In genomic region chr3:48423883-48424695, GRCh38 we compare ENCODE assay signal across 19 cellular contexts. TPM values are rescaled to one million over a fixed set of nuclear protein-coding genes. Genes with fewer than 3 reads are reported as not detected.
DNase-seq lines count a peak whose midpoint lies in the region; ATAC-seq and TF ChIP-seq lines count a peak whose summit lies in the region.
"Had no signal": no experiment of that assay in that cellular context is flagged by ENCODE, and none has a peak within 500 bp of the region (broad histone marks: within the 10 kb centered on the region; RNA-seq: fewer than 3 reads in every experiment).

No MANE protein-coding gene starts in this region.

- H3K27me3 Mint-ChIP-seq in osteocyte (ENCODE audit: unreplicated experiment): no peaks in the 10 kb centered on the region

- WGBS in esophagus muscularis mucosa: 69% methylated on average over 5 of the region's 27 CpGs

- H2AFZ ChIP-seq in PC-3 (ENCODE audit: low read length): no peak overlapping the region

- POLR2A ChIA-PET in PC-3 (lab: Charles Lee; ENCODE audit: unreplicated experiment): no interaction called here

- peak overlapping the region in 9 of 11 experiments; percentile 71 to 100 (median 97); a peak in 17 of 22 replicates for H3K4me2 ChIP-seq in BLaER1 treated with 17β-estradiol and CSF1 and Interleukin-3, amounts not matched to agents 10 nM and 100 nM
- H3K4me2 ChIP-seq in PC-3 (ENCODE audit: low read length): no peak overlapping the region

- H3K4me1 Mint-ChIP-seq in osteocyte (ENCODE audit: unreplicated experiment): peaks cover 50% of the 10 kb centered on the region
- H3K4me1 Mint-ChIP-seq: activated CD8-positive, alpha-beta memory T cell treated with anti-CD3 and anti-CD28 coated beads, Interleukin-2, amount 10 ng/mL, durations not matched to agents 7 days and 5 days had no signal

- ATAC-seq in PC-3 (no peak), HG03565 (IDR thresholded peaks at IDR 0.05; ENCODE audit: unreplicated experiment) (no peak)
- ATAC-seq: activated CD8-positive, alpha-beta memory T cell treated with anti-CD3 and anti-CD28 coated beads, Interleukin-2, amount 10 ng/mL, durations not matched to agents 7 days and 5 days had no signal

- H3K79me2 ChIP-seq in PC-3 (ENCODE audit: low read length): peaks cover 19% of the 10 kb centered on the region

- no peak overlapping the region for H3K4me3 ChIP-seq in BLaER1 treated with 17β-estradiol and CSF1 and Interleukin-3, amounts not matched to agents 10 nM and 100 nM
- no peak overlapping the region for H3K4me3 ChIP-seq in SJCRH30
- H3K4me3 ChIP-seq in esophagus muscularis mucosa: no peak overlapping the region
- H3K4me3 ChIP-seq in PC-3 (ENCODE audit: low read length): no peak overlapping the region
- H3K4me3 ChIP-seq: SJSA1 had no signal

- peak overlapping the region in 7 of 11 experiments; percentile 20 to 99 (median 98); a peak in 7 of 22 replicates for H3K9ac ChIP-seq in BLaER1 treated with 17β-estradiol and CSF1 and Interleukin-3, amounts not matched to agents 10 nM and 100 nM
- no peak overlapping the region for H3K9ac ChIP-seq in PC-3 (ENCODE audit: low read length)

- no peak for TF ChIP-seq POLR2A in esophagus muscularis mucosa (IDR thresholded peaks at IDR 0.05; ENCODE audit: low read depth)

- no peaks in the 10 kb centered on the region for H3K9me3 Mint-ChIP-seq in osteocyte (ENCODE audit: unreplicated experiment)

- no peaks in the 10 kb centered on the region for H3K9me2 ChIP-seq in PC-3 (replicated peaks; ENCODE audit: low read length)

- TF ChIP-seq CTCF in esophagus muscularis mucosa (IDR thresholded peaks at IDR 0.05) (no peak), osteocyte (IDR thresholded peaks at IDR 0.05) (no peak), PC-3 (conservative IDR thresholded peaks at IDR 0.05; ENCODE audit: low read depth, low read length) (no peak)

- peaks cover 0 to 92% (median 77%) of the 10 kb centered on the region in 11 experiments; a peak in 18 of 22 replicates for H4K20me1 ChIP-seq in BLaER1 treated with 17β-estradiol and CSF1 and Interleukin-3, amounts not matched to agents 10 nM and 100 nM
- no peaks in the 10 kb centered on the region for H4K20me1 ChIP-seq in PC-3 (ENCODE audit: low read length)

- H3K27ac ChIP-seq in BLaER1 treated with 17β-estradiol and CSF1 and Interleukin-3, amounts not matched to agents 10 nM and 100 nM: peak overlapping the region in 5 of 11 experiments; percentile 13 to 98 (median 16); a peak in 7 of 22 replicates
- H3K27ac ChIP-seq in SJCRH30 (peak overlapping the region; percentile 80), esophagus muscularis mucosa (replicated peaks in 1 of 4) (peak overlapping the region; percentile 18 to 99 (median 96)), PC-3 (ENCODE audit: low read length) (no peak overlapping the region)
- H3K27ac ChIP-seq: SJSA1 had no signal

- no peaks in the 10 kb centered on the region for H3F3A ChIP-seq in PC-3 (ENCODE audit: low read length, unreplicated experiment)

- no peak for TF ChIP-seq EP300 in esophagus muscularis mucosa (IDR thresholded peaks at IDR 0.05)

- DNase-seq in SJCRH30: peak; percentile 78 to 80
- no peak for DNase-seq in esophagus muscularis mucosa (ENCODE audit: extremely low spot score)
- no peak for DNase-seq in osteocyte (ENCODE audit: extremely low spot score, unreplicated experiment)
- no peak for DNase-seq in PC-3
- no peak for DNase-seq in iPS-NIHi11 (ENCODE audit: low spot score)
- no peak for DNase-seq in NCI-H2196 treated with DMSO at 0.1 percent for 48 hours (lab: John Stamatoyannopoulos, UW; ENCODE audit: unreplicated experiment)
- DNase-seq: activated CD4-positive, alpha-beta T cell treated with anti-CD3 and anti-CD28 coated beads for 1 hour; activated CD8-positive, alpha-beta memory T cell treated with anti-CD3 and anti-CD28 coated beads, Interleukin-2, amount 10 ng/mL, durations not matched to agents 7 days and 5 days; activated effector memory CD4-positive, alpha-beta T cell treated with anti-CD3 and anti-CD28 coated beads, Interleukin-2, amount 50 U/mL, for 16 hours; COR-L47; EL; NCI-H1694 treated with DMSO at 0.1 percent for 48 hours; NCI-H510A treated with DMSO at 0.1 percent for 48 hours; stimulated activated naive CD4-positive, alpha-beta T cell treated with Interleukin-2 at 50 U/mL for 16 hours; T1000 had no signal

- no TSS peak for BruUV-seq in PC-3 (replicated peaks; lab: Mats Ljungman, UMichigan)

- H3K9me3 ChIP-seq in BLaER1 treated with 17β-estradiol and CSF1 and Interleukin-3, amounts not matched to agents 10 nM and 100 nM (replicated peaks in 1 of 11): no peaks in the 10 kb centered on the region
- H3K9me3 ChIP-seq in SJCRH30 (replicated peaks): no peaks in the 10 kb centered on the region
- H3K9me3 ChIP-seq in esophagus muscularis mucosa: no peaks in the 10 kb centered on the region
- H3K9me3 ChIP-seq in PC-3 (ENCODE audit: low read length): no peaks in the 10 kb centered on the region
- H3K9me3 ChIP-seq: SJSA1 had no signal

- no peak overlapping the region for H3K4me3 Mint-ChIP-seq in osteocyte (ENCODE audit: unreplicated experiment)
- H3K4me3 Mint-ChIP-seq: activated CD8-positive, alpha-beta memory T cell treated with anti-CD3 and anti-CD28 coated beads, Interleukin-2, amount 10 ng/mL, durations not matched to agents 7 days and 5 days had no signal

- H3K36me3 ChIP-seq in BLaER1 treated with 17β-estradiol and CSF1 and Interleukin-3, amounts not matched to agents 10 nM and 100 nM: peaks cover 2 to 62% (median 47%) of the 10 kb centered on the region in 11 experiments; a peak in 19 of 22 replicates
- peaks cover 6% of the 10 kb centered on the region; the same call in 1 of the 2 replicates for H3K36me3 ChIP-seq in SJCRH30
- peaks cover 14 to 52% (median 33%) of the 10 kb centered on the region in 4 donors for H3K36me3 ChIP-seq in esophagus muscularis mucosa
- H3K36me3 ChIP-seq in PC-3 (ENCODE audit: low read depth, low read length): no peaks in the 10 kb centered on the region
- H3K36me3 ChIP-seq: SJSA1 had no signal

- CTCF ChIA-PET in PC-3 (lab: Charles Lee): no interaction called here

- peaks cover 53 to 71% (median 66%) of the 10 kb centered on the region in 10 experiments for H3K4me1 ChIP-seq in BLaER1 treated with 17β-estradiol and CSF1 and Interleukin-3, amounts not matched to agents 10 nM and 100 nM
- H3K4me1 ChIP-seq in SJCRH30 (peaks cover 34% of the 10 kb centered on the region), esophagus muscularis mucosa (peaks cover 46 to 81% (median 71%) of the 10 kb centered on the region in 4 donors), PC-3 (ENCODE audit: insufficient read depth, low read length) (peaks cover 18% of the 10 kb centered on the region)
- H3K4me1 ChIP-seq: SJSA1 had no signal

- intact Hi-C loops in esophagus muscularis mucosa (cut with DNase I): no loop called here
- intact Hi-C loops in PC-3 (cut with micrococcal nuclease): no loop called here

- peaks cover 6% of the 10 kb centered on the region for H3K36me3 Mint-ChIP-seq in osteocyte (ENCODE audit: unreplicated experiment)
- H3K36me3 Mint-ChIP-seq: activated CD8-positive, alpha-beta memory T cell treated with anti-CD3 and anti-CD28 coated beads, Interleukin-2, amount 10 ng/mL, durations not matched to agents 7 days and 5 days had no signal

- peak overlapping the region; percentile 67 for H3K27ac Mint-ChIP-seq in osteocyte (ENCODE audit: unreplicated experiment)
- H3K27ac Mint-ChIP-seq: activated CD8-positive, alpha-beta memory T cell treated with anti-CD3 and anti-CD28 coated beads, Interleukin-2, amount 10 ng/mL, durations not matched to agents 7 days and 5 days had no signal

- H3K27me3 ChIP-seq in BLaER1 treated with 17β-estradiol and CSF1 and Interleukin-3, amounts not matched to agents 10 nM and 100 nM: no peaks in the 10 kb centered on the region
- H3K27me3 ChIP-seq in SJCRH30 (no peaks in the 10 kb centered on the region), esophagus muscularis mucosa (no peaks in the 10 kb centered on the region), PC-3 (ENCODE audit: low read length) (no peaks in the 10 kb centered on the region)

RNA-seq across cellular contexts. Expression of gene PLXNB1, which starts 5.8 kb away (rescaled TPM):
- 23.4 and 45.0 TPM in 2 replicates for total RNA-seq in SJCRH30 (2014; rRNA removed; shearing (Covaris generic))
- total RNA-seq in esophagus muscularis mucosa (100 to 1,000 TPM; 120 to 200 (median 152) TPM), osteocyte (76.7 and 88.2 TPM in 2 replicates), PC-3 (2014; rRNA removed) (31.8 and 35.4 TPM in 2 replicates)

RNA-seq across cellular contexts. Expression of gene CCDC51, which starts 15.8 kb away (rescaled TPM):
- 11.3 and 12.0 TPM in 2 replicates for total RNA-seq in SJCRH30 (2014; rRNA removed; shearing (Covaris generic))
- 10 to 100 TPM; 15.6 to 26.6 (median 23.0) TPM for total RNA-seq in esophagus muscularis mucosa
- 11.3 and 11.9 TPM in 2 replicates for total RNA-seq in osteocyte
- 27.8 and 30.9 TPM in 2 replicates for total RNA-seq in PC-3 (2014; rRNA removed)

RNA-seq across cellular contexts. Expression of gene TMA7, which starts 16.0 kb away (rescaled TPM):
- total RNA-seq in SJCRH30 (2014; rRNA removed; shearing (Covaris generic)): 491 and 498 TPM in 2 replicates
- total RNA-seq in esophagus muscularis mucosa: 100 to 1,000 TPM; 167 to 270 (median 205) TPM
- 186 and 198 TPM in 2 replicates for total RNA-seq in osteocyte
- 517 and 618 TPM in 2 replicates for total RNA-seq in PC-3 (2014; rRNA removed)

RNA-seq across cellular contexts. Expression of gene ATRIP, which starts 22.4 kb away (rescaled TPM):
- total RNA-seq in SJCRH30 (2014; rRNA removed; shearing (Covaris generic)): 12.4 and 12.8 TPM in 2 replicates
- total RNA-seq in esophagus muscularis mucosa (1 to 10 TPM; 4.2 to 8.5 (median 5.3) TPM), osteocyte (8.5 and 9.3 TPM in 2 replicates), PC-3 (2014; rRNA removed) (13.9 and 16.1 TPM in 2 replicates)

RNA-seq across cellular contexts. Expression of gene FBXW12, which starts 52.1 kb away (rescaled TPM):
- 0.30 and 0.35 TPM in 2 replicates for total RNA-seq in SJCRH30 (2014; rRNA removed; shearing (Covaris generic))
- total RNA-seq in esophagus muscularis mucosa: under 1 TPM in 1 of 4 donors, not detected in 3; 0.65 TPM
- not detected in 2 replicates for total RNA-seq in osteocyte
- total RNA-seq in PC-3 (2014; rRNA removed): not detected in 2 replicates
- total RNA-seq: activated CD8-positive, alpha-beta memory T cell treated with anti-CD3 and anti-CD28 coated beads, Interleukin-2, amount 10 ng/mL, durations not matched to agents 7 days and 5 days; dermis microvascular lymphatic vessel endothelial cell; SJSA1 had no signal

Comparison
In these comparisons a context has a peak if more than half of its experiments do, and no peak if none do; other contexts are left out.
1. DNase-seq: peak in SJCRH30 (2 of 2); none in esophagus muscularis mucosa (single experiment), osteocyte (single experiment), PC-3 (single experiment), iPS-NIHi11 (single experiment) and NCI-H2196 treated with DMSO at 0.1 percent for 48 hours (single experiment).